Comparison of ENCODE assay signal across 11 cellular contexts in genomic region chr9:136721339-136722092, GRCh38. TPM values are rescaled to one million over a fixed set of nuclear protein-coding genes. Genes with fewer than 3 reads are reported as not detected.
DNase-seq lines count a peak whose midpoint lies in the region; ATAC-seq and TF ChIP-seq lines count a peak whose summit lies in the region.
"Had no signal": no experiment of that assay in that cellular context is flagged by ENCODE, and none has a peak within 500 bp of the region (broad histone marks: within the 10 kb centered on the region; RNA-seq: fewer than 3 reads in every experiment).

No MANE protein-coding gene starts in this region.

- no peaks in the 10 kb centered on the region for H3K9me3 ChIP-seq in mammary epithelial cell (replicated peaks; ENCODE audit: insufficient read depth, low read length)
- H3K9me3 ChIP-seq in psoas muscle: no peaks in the 10 kb centered on the region

- intact Hi-C loops in mammary epithelial cell (cut with micrococcal nuclease): no loop called here
- intact Hi-C loops in psoas muscle (cut with DNase I): no loop called here

- peak; percentile 43 for DNase-seq in NCI-H82 (lab: John Stamatoyannopoulos, UW)
- no peak for DNase-seq in NCI-H82 treated with DMSO at 0.1 percent for 48 hours (lab: John Stamatoyannopoulos, UW; ENCODE audit: unreplicated experiment)
- peak; percentile 71 for DNase-seq in mammary epithelial cell
- peak in 1 of 2 donors; percentile 55 for DNase-seq in psoas muscle
- DNase-seq in NCI-H187 treated with DMSO at 0.1 percent for 48 hours (lab: John Stamatoyannopoulos, UW): no peak
- DNase-seq in activated naive CD4-positive, alpha-beta T cell treated with anti-CD3 and anti-CD28 coated beads, Interleukin-2, amount 10 ng/mL, durations not matched to agents 7 days and 5 days: no peak
- DNase-seq: natural killer cell, NCI-H526, trophoblast cell had no signal

- no peak overlapping the region for H3K27ac Mint-ChIP-seq in activated naive CD4-positive, alpha-beta T cell treated with anti-CD3 and anti-CD28 coated beads, Interleukin-2, amount 10 ng/mL, durations not matched to agents 7 days and 5 days
- H3K27ac Mint-ChIP-seq: activated naive CD8-positive, alpha-beta T cell; natural killer cell had no signal

- H3K27me3 ChIP-seq in mammary epithelial cell (ENCODE audit: insufficient read depth, low read length): no peaks in the 10 kb centered on the region
- no peaks in the 10 kb centered on the region for H3K27me3 ChIP-seq in psoas muscle (ENCODE audit: insufficient read depth in 3 of 3, low read length in 2 of 3)

- dilution Hi-C loops in mammary epithelial cell (cut with HindIII; ENCODE audit: low sequenced_read_pairs): no loop called here

- no peak overlapping the region for H3K4me3 Mint-ChIP-seq in activated naive CD4-positive, alpha-beta T cell treated with anti-CD3 and anti-CD28 coated beads, Interleukin-2, amount 10 ng/mL, durations not matched to agents 7 days and 5 days
- H3K4me3 Mint-ChIP-seq: activated naive CD8-positive, alpha-beta T cell; natural killer cell had no signal

- TF ChIP-seq CTCF in mammary epithelial cell (conservative IDR thresholded peaks at IDR 0.05 in 1 of 2, IDR thresholded peaks at IDR 0.05 in 1 of 2; ENCODE audit: extremely low read depth in 1 of 2, insufficient read depth in 1 of 2, low read depth in 1 of 2, low read length in 2 of 2) (no peak), psoas muscle (IDR thresholded peaks at IDR 0.05) (no peak)

- no peak overlapping the region for H3K9ac ChIP-seq in mammary epithelial cell (ENCODE audit: insufficient read depth, low read length)

- ATAC-seq in psoas muscle: peak; percentile 28 to 65 (median 40)
- ATAC-seq: natural killer cell had no signal

- CTCF ChIA-PET in mammary epithelial cell (lab: Charles Lee; ENCODE audit: low non-redundant PET): no interaction called here
- CTCF ChIA-PET in activated naive CD4-positive, alpha-beta T cell treated with anti-CD3 and anti-CD28 coated beads, Interleukin-2, amount 10 ng/mL, durations not matched to agents 7 days and 5 days (lab: Charles Lee): no interaction called here

- H3K4me1 ChIP-seq in mammary epithelial cell (ENCODE audit: insufficient read depth, low read length) (peaks cover 15% of the 10 kb centered on the region), psoas muscle (peaks cover 24% of the 10 kb centered on the region)

- in situ Hi-C loops in mammary epithelial cell (cut with MboI; ENCODE audit: low sequenced_read_pairs in 2 of 2): no loop called here

- BruUV-seq in mammary epithelial cell (replicated peaks; lab: Mats Ljungman, UMichigan): no TSS peak

- H3K27ac ChIP-seq in mammary epithelial cell (ENCODE audit: insufficient read depth, low read depth, low read length) (no peak overlapping the region), psoas muscle (no peak overlapping the region)
- H3K27ac ChIP-seq: C4-2B had no signal

- H3K9me3 Mint-ChIP-seq in activated naive CD4-positive, alpha-beta T cell treated with anti-CD3 and anti-CD28 coated beads, Interleukin-2, amount 10 ng/mL, durations not matched to agents 7 days and 5 days: no peaks in the 10 kb centered on the region
- H3K9me3 Mint-ChIP-seq: natural killer cell had no signal

- H3K4me1 Mint-ChIP-seq in activated naive CD4-positive, alpha-beta T cell treated with anti-CD3 and anti-CD28 coated beads, Interleukin-2, amount 10 ng/mL, durations not matched to agents 7 days and 5 days: peaks cover 22% of the 10 kb centered on the region

- no peak overlapping the region for H3K4me2 ChIP-seq in mammary epithelial cell (ENCODE audit: insufficient read depth, low read depth, low read length)

- H2AFZ ChIP-seq in mammary epithelial cell (ENCODE audit: low read depth, low read length): no peak overlapping the region

- WGBS in mammary epithelial cell (ENCODE audit: low coverage, missing lambda C conversion rate): 69% methylated on average over 15 of the region's 30 CpGs
- 62 to 70% (median 65%) methylated on average over 28 to 30 of the region's 30 CpGs for WGBS in psoas muscle, 3 donors

- peaks cover 28% of the 10 kb centered on the region for H3K79me2 ChIP-seq in mammary epithelial cell (ENCODE audit: insufficient read depth, low read length)

- H3K36me3 Mint-ChIP-seq in activated naive CD4-positive, alpha-beta T cell treated with anti-CD3 and anti-CD28 coated beads, Interleukin-2, amount 10 ng/mL, durations not matched to agents 7 days and 5 days: peaks cover 27% of the 10 kb centered on the region
- H3K36me3 Mint-ChIP-seq: natural killer cell had no signal

- no peak overlapping the region for H3K4me3 ChIP-seq in mammary epithelial cell (replicated peaks in 1 of 3; ENCODE audit: insufficient read depth in 1 of 3, low read depth in 2 of 3, low read length in 3 of 3)
- H3K4me3 ChIP-seq in psoas muscle: no peak overlapping the region

- H3K27me3 Mint-ChIP-seq in activated naive CD4-positive, alpha-beta T cell treated with anti-CD3 and anti-CD28 coated beads, Interleukin-2, amount 10 ng/mL, durations not matched to agents 7 days and 5 days: peaks cover 3% of the 10 kb centered on the region
- H3K27me3 Mint-ChIP-seq: activated naive CD8-positive, alpha-beta T cell had no signal

- peaks cover 11% of the 10 kb centered on the region for H4K20me1 ChIP-seq in mammary epithelial cell (ENCODE audit: insufficient read depth, low read length)

- H3K36me3 ChIP-seq in mammary epithelial cell (ENCODE audit: insufficient read depth, low read length): peaks cover 14% of the 10 kb centered on the region
- peaks cover 8 to 56% of the 10 kb centered on the region in 2 donors for H3K36me3 ChIP-seq in psoas muscle (ENCODE audit: insufficient read depth in 1 of 2, low read depth in 1 of 2)

RNA-seq across cellular contexts. Expression of gene DIPK1B, which starts 9.1 kb away (rescaled TPM):
- total RNA-seq in mammary epithelial cell (under 1 TPM; 0.35 to 0.50 TPM), psoas muscle (1 to 10 TPM; 1.4 to 2.7 (median 2.3) TPM)
- polyA plus RNA-seq in mammary epithelial cell (0.33 TPM), psoas muscle (1 to 10 TPM; 2.2 to 5.3 (median 3.5) TPM)
- polyA minus RNA-seq in mammary epithelial cell: not detected

RNA-seq across cellular contexts. Expression of gene LCN10, which starts 21.2 kb away (rescaled TPM):
- total RNA-seq in mammary epithelial cell (not detected), psoas muscle (1 to 10 TPM in 3 of 4 donors, not detected in 1; 3.2 to 4.9 (median 4.1) TPM)
- polyA plus RNA-seq in mammary epithelial cell (not detected), psoas muscle (1 to 10 TPM; 3.0 to 4.6 (median 4.0) TPM)
- not detected for polyA minus RNA-seq in mammary epithelial cell
- total RNA-seq: natural killer cell had no signal

RNA-seq across cellular contexts. Expression of gene LCN6, which starts 26.8 kb away (rescaled TPM):
- total RNA-seq in mammary epithelial cell (not detected), psoas muscle (10 to 100 TPM in 1 of 4 donors, 1 to 10 TPM in 2, under 1 TPM in 1; 0.44 to 14.7 (median 5.5) TPM)
- polyA plus RNA-seq in mammary epithelial cell (not detected), psoas muscle (10 to 100 TPM; 10.7 to 15.0 (median 10.8) TPM)
- not detected for polyA minus RNA-seq in mammary epithelial cell
- total RNA-seq: natural killer cell had no signal

RNA-seq across cellular contexts. Expression of gene AGPAT2, which starts 34.3 kb away (rescaled TPM):
- total RNA-seq in mammary epithelial cell (10 to 100 TPM; 37.3 to 49.6 TPM), psoas muscle (10 to 100 TPM; 15.5 to 46.3 (median 31.5) TPM)
- polyA plus RNA-seq in mammary epithelial cell (42.3 TPM), psoas muscle (10 to 100 TPM; 25.9 to 66.5 (median 46.8) TPM)
- 74.1 TPM for polyA minus RNA-seq in mammary epithelial cell

RNA-seq across cellular contexts. Expression of gene LCN8, which starts 36.5 kb away (rescaled TPM):
- total RNA-seq in mammary epithelial cell (not detected), psoas muscle (1 to 10 TPM in 1 of 4 donors, under 1 TPM in 2, not detected in 1; 0.44 to 1.5 (median 0.50) TPM)
- polyA plus RNA-seq in mammary epithelial cell (not detected), psoas muscle (under 1 TPM in 2 of 3 donors, not detected in 1; 0.16 to 0.17 TPM)
- not detected for polyA minus RNA-seq in mammary epithelial cell
- total RNA-seq: natural killer cell had no signal

Comparison
In these comparisons a context has a peak if more than half of its experiments do, and no peak if none do; other contexts are left out.
1. DNase-seq: peak in NCI-H82 (single experiment) and mammary epithelial cell (single experiment); none in NCI-H82 treated with DMSO at 0.1 percent for 48 hours (single experiment), NCI-H187 treated with DMSO at 0.1 percent for 48 hours (single experiment) and activated naive CD4-positive, alpha-beta T cell treated with anti-CD3 and anti-CD28 coated beads, Interleukin-2, amount 10 ng/mL, durations not matched to agents 7 days and 5 days (single experiment).